ENCODE assay signal across 26 cellular contexts in genomic region chr16:57027067-57027466, GRCh38. TPM values are rescaled to one million over a fixed set of nuclear protein-coding genes. Genes with fewer than 3 reads are reported as not detected.
DNase-seq lines count a peak whose midpoint lies in the region; ATAC-seq and TF ChIP-seq lines count a peak whose summit lies in the region.
"Had no signal": no experiment of that assay in that cellular context is flagged by ENCODE, and none has a peak within 500 bp of the region (broad histone marks: within the 10 kb centered on the region; RNA-seq: fewer than 3 reads in every experiment).

No MANE protein-coding gene starts in this region.

- no peak for TF ChIP-seq POLR2A in gastroesophageal sphincter (IDR thresholded peaks at IDR 0.05)

- H3K36me3 ChIP-seq in gastroesophageal sphincter = peaks cover 0 to 58% of the 10 kb centered on the region in 2 donors
- H3K36me3 ChIP-seq: gastrocnemius medialis, uterus had no signal

- H3K4me1 Mint-ChIP-seq in activated naive CD8-positive, alpha-beta T cell (ENCODE audit: low read depth) = peaks cover 92% of the 10 kb centered on the region
- peaks cover 84% of the 10 kb centered on the region for H3K4me1 Mint-ChIP-seq in activated naive CD8-positive, alpha-beta T cell treated with anti-CD3 and anti-CD28 coated beads, Interleukin-2, amount 50 U/mL, for 24 hours
- H3K4me1 Mint-ChIP-seq in T-cell (peaks cover 74 to 95% (median 87%) of the 10 kb centered on the region in 3 donors), type B pancreatic cell (ENCODE audit: unreplicated experiment) (no peaks in the 10 kb centered on the region)
- peaks cover 95% of the 10 kb centered on the region for H3K4me1 Mint-ChIP-seq in central memory CD8-positive, alpha-beta T cell

- H3K4me1 ChIP-seq in gastroesophageal sphincter = no peaks in the 10 kb centered on the region
- H3K4me1 ChIP-seq: gastrocnemius medialis, uterus had no signal

- DNase-seq in activated naive CD8-positive, alpha-beta T cell treated with anti-CD3 and anti-CD28 coated beads, Interleukin-2, amount 50 U/mL, for 24 hours = no peak
- no peak for DNase-seq in T-cell
- DNase-seq in central memory CD8-positive, alpha-beta T cell (ENCODE audit: low spot score in 2 of 2) = no peak
- DNase-seq in type B pancreatic cell (ENCODE audit: extremely low spot score, unreplicated experiment) = no peak
- DNase-seq in DMS 273 treated with DMSO at 0.1 percent for 48 hours (lab: John Stamatoyannopoulos, UW) = no peak
- DNase-seq: activated CD4-positive, alpha-beta T cell treated with anti-CD3 and anti-CD28 coated beads, Interleukin-2, amount 50 U/mL, for 1 hour; activated T-cell treated with anti-CD3 and anti-CD28 coated beads, Interleukin-2, amount 50 U/mL, for 4 hours; gastrocnemius medialis; HFFc6; hippocampal formation; NCI-H1092 treated with DMSO at 0.1 percent for 48 hours; NCI-H187; NCI-H2171; NCI-H524 treated with DMSO at 0.1 percent for 48 hours; NK-92 treated with Interleukin-12 subunit alpha and Interleukin-12 subunit beta, amount 100 ng/mL, for 24 hours; nucleus accumbens; PC-3; SK-N-SH; stimulated activated CD4-positive, alpha-beta T cell treated with anti-CD3 and anti-CD28 coated beads, Interleukin-15, amount 100 ng/mL, for 24 hours; uterus had no signal

- CTCF ChIA-PET in T-cell (lab: Charles Lee) = interaction anchor here in 1 of 2 donors (0.6 to 1.0 kb wide), 2 partner anchors 22 to 265 kb away, joined by 3 read pairs; no protein-coding TSS in a partner anchor

- H3K27me3 ChIP-seq in gastroesophageal sphincter = no peaks in the 10 kb centered on the region
- H3K27me3 ChIP-seq: gastrocnemius medialis, uterus had no signal

- no peaks in the 10 kb centered on the region for H3K9me3 Mint-ChIP-seq in activated naive CD8-positive, alpha-beta T cell (ENCODE audit: low read depth)
- no peaks in the 10 kb centered on the region for H3K9me3 Mint-ChIP-seq in activated naive CD8-positive, alpha-beta T cell treated with anti-CD3 and anti-CD28 coated beads, Interleukin-2, amount 50 U/mL, for 24 hours
- H3K9me3 Mint-ChIP-seq in T-cell (no peaks in the 10 kb centered on the region), type B pancreatic cell (no peaks in the 10 kb centered on the region)
- no peaks in the 10 kb centered on the region for H3K9me3 Mint-ChIP-seq in central memory CD8-positive, alpha-beta T cell
- H3K9me3 Mint-ChIP-seq: activated T-cell treated with anti-CD3 and anti-CD28 coated beads, Interleukin-2, amount 50 U/mL, for 4 hours; HFFc6; stimulated activated naive CD8-positive, alpha-beta T cell treated with anti-CD3 and anti-CD28 coated beads, Interleukin-15, Interleukin-2, amounts not matched to agents 100 ng/mL and 50 ng/mL, for 24 hours had no signal

- H3K27me3 Mint-ChIP-seq in activated naive CD8-positive, alpha-beta T cell = no peaks in the 10 kb centered on the region
- H3K27me3 Mint-ChIP-seq in activated naive CD8-positive, alpha-beta T cell treated with anti-CD3 and anti-CD28 coated beads, Interleukin-2, amount 50 U/mL, for 24 hours = no peaks in the 10 kb centered on the region
- H3K27me3 Mint-ChIP-seq in T-cell = no peaks in the 10 kb centered on the region
- H3K27me3 Mint-ChIP-seq in central memory CD8-positive, alpha-beta T cell = no peaks in the 10 kb centered on the region
- peaks cover 19% of the 10 kb centered on the region for H3K27me3 Mint-ChIP-seq in type B pancreatic cell
- H3K27me3 Mint-ChIP-seq: stimulated activated naive CD8-positive, alpha-beta T cell treated with anti-CD3 and anti-CD28 coated beads, Interleukin-15, Interleukin-2, amounts not matched to agents 100 ng/mL and 50 ng/mL, for 24 hours had no signal

- TF ChIP-seq CTCF in type B pancreatic cell (conservative IDR thresholded peaks at IDR 0.05) (no peak), gastroesophageal sphincter (IDR thresholded peaks at IDR 0.05) (no peak)

- H3K36me3 Mint-ChIP-seq in activated naive CD8-positive, alpha-beta T cell = peaks cover 29% of the 10 kb centered on the region
- peaks cover 70% of the 10 kb centered on the region for H3K36me3 Mint-ChIP-seq in activated naive CD8-positive, alpha-beta T cell treated with anti-CD3 and anti-CD28 coated beads, Interleukin-2, amount 50 U/mL, for 24 hours (ENCODE audit: low read depth)
- peaks cover 68% of the 10 kb centered on the region for H3K36me3 Mint-ChIP-seq in T-cell
- H3K36me3 Mint-ChIP-seq in central memory CD8-positive, alpha-beta T cell (ENCODE audit: insufficient read depth) = peaks cover 52% of the 10 kb centered on the region
- H3K36me3 Mint-ChIP-seq in type B pancreatic cell = no peaks in the 10 kb centered on the region

- H3K27ac ChIP-seq in gastroesophageal sphincter = no peak overlapping the region
- H3K27ac ChIP-seq: C4-2B, gastrocnemius medialis, thoracic aorta, uterus, VCaP had no signal

- no peaks in the 10 kb centered on the region for H3K9me3 ChIP-seq in gastroesophageal sphincter
- H3K9me3 ChIP-seq: gastrocnemius medialis, SK-N-SH, thoracic aorta, uterus had no signal

- POLR2A ChIA-PET in T-cell (lab: Charles Lee) = interaction anchor here in 1 of 2 donors (0.6 kb wide), 1 partner anchor 32 kb away, joined by 3 read pairs; no protein-coding TSS in a partner anchor

- TF ChIP-seq EP300 in gastroesophageal sphincter (IDR thresholded peaks at IDR 0.05) = no peak

- WGBS in gastroesophageal sphincter (ENCODE audit: low coverage in 1 of 2), 2 donors = 83% methylated on average over 2 of the region's 2 CpGs; no CpG with 5 or more reads in 1 of the 2 donors

- ATAC-seq in activated naive CD8-positive, alpha-beta T cell treated with anti-CD3 and anti-CD28 coated beads, Interleukin-2, amount 50 U/mL, for 24 hours = no peak
- ATAC-seq in T-cell (replicated peaks in 1 of 4) (no peak), gastroesophageal sphincter (no peak)
- ATAC-seq in central memory CD8-positive, alpha-beta T cell (replicated peaks; ENCODE audit: extremely low read depth, poor library complexity, severe bottlenecking) = no peak
- ATAC-seq: activated T-cell treated with anti-CD3 and anti-CD28 coated beads, Interleukin-2, amount 50 U/mL, for 4 hours; gastrocnemius medialis; PC-3 had no signal

- no peak overlapping the region for H3K4me3 ChIP-seq in gastroesophageal sphincter
- H3K4me3 ChIP-seq: gastrocnemius medialis, thoracic aorta, uterus had no signal

- peak overlapping the region; percentile 50 for H3K4me3 Mint-ChIP-seq in activated naive CD8-positive, alpha-beta T cell
- H3K4me3 Mint-ChIP-seq in activated naive CD8-positive, alpha-beta T cell treated with anti-CD3 and anti-CD28 coated beads, Interleukin-2, amount 50 U/mL, for 24 hours = no peak overlapping the region
- H3K4me3 Mint-ChIP-seq in T-cell = peak overlapping the region in 1 of 3 donors; percentile 40
- H3K4me3 Mint-ChIP-seq in central memory CD8-positive, alpha-beta T cell = no peak overlapping the region
- H3K4me3 Mint-ChIP-seq in type B pancreatic cell = no peak overlapping the region
- H3K4me3 Mint-ChIP-seq: activated T-cell treated with anti-CD3 and anti-CD28 coated beads, Interleukin-2, amount 50 U/mL, for 4 hours; HFFc6; stimulated activated naive CD8-positive, alpha-beta T cell treated with anti-CD3 and anti-CD28 coated beads, Interleukin-15, Interleukin-2, amounts not matched to agents 100 ng/mL and 50 ng/mL, for 24 hours had no signal

- H3K27ac Mint-ChIP-seq in activated naive CD8-positive, alpha-beta T cell = peak overlapping the region; percentile 86
- H3K27ac Mint-ChIP-seq in activated naive CD8-positive, alpha-beta T cell treated with anti-CD3 and anti-CD28 coated beads, Interleukin-2, amount 50 U/mL, for 24 hours = no peak overlapping the region
- H3K27ac Mint-ChIP-seq in T-cell (peak overlapping the region; percentile 75 to 91), type B pancreatic cell (peak overlapping the region; percentile 46)
- peak overlapping the region; percentile 13 for H3K27ac Mint-ChIP-seq in central memory CD8-positive, alpha-beta T cell (ENCODE audit: low read depth)
- H3K27ac Mint-ChIP-seq: HFFc6; stimulated activated naive CD8-positive, alpha-beta T cell treated with anti-CD3 and anti-CD28 coated beads, Interleukin-15, Interleukin-2, amounts not matched to agents 100 ng/mL and 50 ng/mL, for 24 hours had no signal

RNA-seq across cellular contexts. Expression of gene NLRC5, which starts 37.7 kb away (rescaled TPM):
- total RNA-seq in T-cell (100 to 1,000 TPM; 390 to 711 (median 496) TPM), type B pancreatic cell (ENCODE audit: low replicate concordance) (1.7 and 2.7 TPM in 2 replicates), gastroesophageal sphincter (10 to 100 TPM; 11.1 to 39.7 (median 16.3) TPM)

Comparison
In these comparisons a context has a peak if more than half of its experiments do, and no peak if none do; other contexts are left out.
1. RNA of gene NLRC5, which starts 37.7 kb away (total RNA-seq): 390 to 711 TPM in T-cell; 11.1 to 39.7 TPM in gastroesophageal sphincter and 1.7 to 2.7 TPM in type B pancreatic cell; every median in the first group is over 4 times any median in the second.